Comparison of ENCODE assay signal across 19 cellular contexts in the genomic region with DNA sequence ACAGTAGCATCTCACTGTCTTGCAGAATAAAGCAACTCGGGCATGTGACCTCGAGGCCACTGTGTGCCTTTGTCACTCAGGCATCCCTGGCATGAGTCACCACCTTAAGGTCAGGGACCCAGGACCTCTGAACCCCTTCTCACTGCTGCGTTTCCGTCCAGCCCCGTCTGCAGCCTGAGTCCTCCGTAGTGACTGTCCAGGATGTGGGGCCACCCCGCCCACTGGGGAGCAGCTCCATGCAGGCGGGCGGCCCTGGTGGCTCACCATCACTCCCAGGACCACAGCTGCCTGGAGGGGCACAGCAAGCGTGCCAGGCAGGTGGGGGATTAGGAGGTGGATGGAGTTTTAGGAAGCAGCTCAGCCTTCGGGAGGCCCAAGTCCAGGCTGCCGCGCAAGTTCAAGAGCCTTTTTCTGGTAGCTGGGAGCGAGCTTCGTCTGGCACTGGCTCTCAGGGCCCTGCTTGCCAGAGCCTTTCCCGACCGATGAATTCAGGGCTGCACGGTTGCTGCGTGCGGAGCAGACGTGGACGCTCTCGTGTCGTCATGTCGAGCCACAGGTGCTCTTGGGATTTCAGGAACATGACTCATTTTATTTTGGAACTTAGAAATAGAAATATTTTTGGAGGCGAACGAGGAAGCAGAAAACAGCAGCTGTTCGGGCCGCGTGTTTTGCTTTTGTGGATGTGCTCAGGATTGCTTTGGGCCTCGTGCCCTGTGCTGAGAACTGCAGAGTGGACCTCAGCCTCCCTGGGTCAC. TPM values are rescaled to one million over a fixed set of nuclear protein-coding genes. Genes with fewer than 3 reads are reported as not detected.
DNase-seq lines count a peak whose midpoint lies in the region; ATAC-seq and TF ChIP-seq lines count a peak whose summit lies in the region.
"Had no signal": no experiment of that assay in that cellular context is flagged by ENCODE, and none has a peak within 500 bp of the region (broad histone marks: within the 10 kb centered on the region; RNA-seq: fewer than 3 reads in every experiment).

No MANE protein-coding gene starts in this region.

- H3K9me3 Mint-ChIP-seq in activated CD4-positive, alpha-beta memory T cell treated with anti-CD3 and anti-CD28 coated beads, Interleukin-2, amount 10 ng/mL, durations not matched to agents 7 days and 5 days: no peaks in the 10 kb centered on the region
- H3K9me3 Mint-ChIP-seq: CD8-positive, alpha-beta memory T cell had no signal

- no peak for ATAC-seq in right cardiac atrium
- ATAC-seq: PC-3 had no signal

- H3K9ac ChIP-seq in MM.1S (ENCODE audit: low read length): no peak overlapping the region

- H3K36me3 Mint-ChIP-seq in activated CD4-positive, alpha-beta memory T cell treated with anti-CD3 and anti-CD28 coated beads, Interleukin-2, amount 10 ng/mL, durations not matched to agents 7 days and 5 days (ENCODE audit: low read depth): peaks cover 26% of the 10 kb centered on the region

- H3K9me2 ChIP-seq in MM.1S (replicated peaks; ENCODE audit: insufficient read depth, low read length): no peaks in the 10 kb centered on the region

- H3K4me1 Mint-ChIP-seq in activated CD4-positive, alpha-beta memory T cell treated with anti-CD3 and anti-CD28 coated beads, Interleukin-2, amount 10 ng/mL, durations not matched to agents 7 days and 5 days: no peaks in the 10 kb centered on the region
- H3K4me1 Mint-ChIP-seq: CD8-positive, alpha-beta memory T cell had no signal

- H3K9me3 ChIP-seq in right cardiac atrium (ENCODE audit: control insufficient read depth, low read length) (no peaks in the 10 kb centered on the region), left ventricle myocardium inferior (replicated peaks) (no peaks in the 10 kb centered on the region), osteoblast (ENCODE audit: low read depth, low read length) (no peaks in the 10 kb centered on the region), MM.1S (replicated peaks; ENCODE audit: insufficient read depth, low read length) (no peaks in the 10 kb centered on the region)

- H2AFZ ChIP-seq in osteoblast (ENCODE audit: low read length) (no peak overlapping the region), MM.1S (ENCODE audit: low read length) (no peak overlapping the region)

- TF ChIP-seq CTCF in left ventricle myocardium inferior (IDR thresholded peaks at IDR 0.05; ENCODE audit: borderline replicate concordance): no peak
- TF ChIP-seq CTCF in osteoblast (IDR thresholded peaks at IDR 0.05; ENCODE audit: extremely low read depth, low read depth, low read length): no peak
- TF ChIP-seq CTCF in MM.1S (IDR thresholded peaks at IDR 0.05; ENCODE audit: low read length): no peak

- intact Hi-C loops in right cardiac atrium (cut with DNase I) (no loop called here), left ventricle myocardium inferior (cut with micrococcal nuclease) (no loop called here)

- DNase-seq in right cardiac atrium (peak in 2 of 3 donors; percentile 32 to 45), left ventricle myocardium inferior (no peak), iPS-NIHi11 (ENCODE audit: low spot score) (peak; percentile 12), osteoblast (ENCODE audit: insufficient read length, low spot score, missing footprints) (peak; percentile 93), MM.1S (no peak)
- no peak for DNase-seq in activated CD4-positive, alpha-beta memory T cell treated with anti-CD3 and anti-CD28 coated beads, Interleukin-2, amount 10 ng/mL, durations not matched to agents 7 days and 5 days
- no peak for DNase-seq in activated CD4-positive, CD25-positive, alpha-beta regulatory T cell (lab: John Stamatoyannopoulos, UW)
- DNase-seq: CD8-positive, alpha-beta memory T cell; DND-41; GOT3; KG1; NCI-H1048; NCI-H146; NCI-H2081; NCI-H510A treated with DMSO at 0.1 percent for 48 hours; NCI-H82; PC-3 had no signal

- H3K27ac ChIP-seq in right cardiac atrium (ENCODE audit: low read length) (no peak overlapping the region), left ventricle myocardium inferior (replicated peaks) (no peak overlapping the region), osteoblast (ENCODE audit: low read depth, low read length) (no peak overlapping the region), temporal lobe (ENCODE audit: low read depth, low read length) (peak overlapping the region; percentile 83), MM.1S (ENCODE audit: low read length) (no peak overlapping the region)
- H3K27ac ChIP-seq: 22Rv1 had no signal

- H3K36me3 ChIP-seq in left ventricle myocardium inferior: peaks cover 69% of the 10 kb centered on the region
- peaks cover 37% of the 10 kb centered on the region for H3K36me3 ChIP-seq in osteoblast (ENCODE audit: insufficient read depth, low read length)
- no peaks in the 10 kb centered on the region for H3K36me3 ChIP-seq in MM.1S (replicated peaks; ENCODE audit: insufficient read depth, low read length)

- POLR2A ChIA-PET in activated CD4-positive, alpha-beta memory T cell treated with anti-CD3 and anti-CD28 coated beads, Interleukin-2, amount 10 ng/mL, durations not matched to agents 7 days and 5 days (lab: Charles Lee): interaction anchor here (1.3 kb wide), 1 partner anchor 18 kb away, joined by 3 read pairs; no protein-coding TSS in a partner anchor

- no peaks in the 10 kb centered on the region for H3F3A ChIP-seq in MM.1S (ENCODE audit: insufficient read depth, low read length)

- no peak overlapping the region for H3K4me2 ChIP-seq in osteoblast (ENCODE audit: insufficient read depth, low read length)
- H3K4me2 ChIP-seq in MM.1S (ENCODE audit: low read depth, low read length): no peak overlapping the region

- CTCF ChIA-PET in activated CD4-positive, alpha-beta memory T cell treated with anti-CD3 and anti-CD28 coated beads, Interleukin-2, amount 10 ng/mL, durations not matched to agents 7 days and 5 days (lab: Charles Lee): no interaction called here

- H3K4me3 Mint-ChIP-seq in activated CD4-positive, alpha-beta memory T cell treated with anti-CD3 and anti-CD28 coated beads, Interleukin-2, amount 10 ng/mL, durations not matched to agents 7 days and 5 days: no peak overlapping the region
- H3K4me3 Mint-ChIP-seq: CD8-positive, alpha-beta memory T cell had no signal

- H3K4me3 ChIP-seq in right cardiac atrium (ENCODE audit: low read length) (no peak overlapping the region), left ventricle myocardium inferior (no peak overlapping the region), osteoblast (ENCODE audit: insufficient read depth, low read length) (no peak overlapping the region), MM.1S (ENCODE audit: low read length) (no peak overlapping the region)

- H4K20me1 ChIP-seq in osteoblast (ENCODE audit: insufficient read depth, low read length) (peaks cover 34% of the 10 kb centered on the region), MM.1S (ENCODE audit: insufficient read depth, low read length) (no peaks in the 10 kb centered on the region)

- H3K4me1 ChIP-seq in right cardiac atrium (ENCODE audit: control insufficient read depth, insufficient read depth, low read length): no peaks in the 10 kb centered on the region
- H3K4me1 ChIP-seq in left ventricle myocardium inferior: peaks cover 14% of the 10 kb centered on the region
- no peaks in the 10 kb centered on the region for H3K4me1 ChIP-seq in osteoblast (ENCODE audit: insufficient read depth, low read length)
- no peaks in the 10 kb centered on the region for H3K4me1 ChIP-seq in MM.1S (ENCODE audit: low read length)

- H3K27ac Mint-ChIP-seq in activated CD4-positive, alpha-beta memory T cell treated with anti-CD3 and anti-CD28 coated beads, Interleukin-2, amount 10 ng/mL, durations not matched to agents 7 days and 5 days: no peak overlapping the region
- H3K27ac Mint-ChIP-seq: CD8-positive, alpha-beta memory T cell had no signal

- no peaks in the 10 kb centered on the region for H3K27me3 ChIP-seq in right cardiac atrium (ENCODE audit: control insufficient read depth, insufficient read depth)
- H3K27me3 ChIP-seq in left ventricle myocardium inferior (ENCODE audit: low read depth): no peaks in the 10 kb centered on the region
- no peaks in the 10 kb centered on the region for H3K27me3 ChIP-seq in osteoblast (ENCODE audit: insufficient read depth, low read length)
- no peaks in the 10 kb centered on the region for H3K27me3 ChIP-seq in MM.1S (replicated peaks; ENCODE audit: insufficient read depth, low read length)

- H3K79me2 ChIP-seq in osteoblast (ENCODE audit: insufficient read depth, low read length) (peaks cover 58% of the 10 kb centered on the region), MM.1S (ENCODE audit: low read length) (no peaks in the 10 kb centered on the region)

- 87% methylated on average over 31 of the region's 31 CpGs for WGBS in right cardiac atrium

- H3K27me3 Mint-ChIP-seq in activated CD4-positive, alpha-beta memory T cell treated with anti-CD3 and anti-CD28 coated beads, Interleukin-2, amount 10 ng/mL, durations not matched to agents 7 days and 5 days: no peaks in the 10 kb centered on the region
- H3K27me3 Mint-ChIP-seq: CD8-positive, alpha-beta memory T cell had no signal

RNA-seq across cellular contexts. Expression of a gene that starts 16.9 kb away (rescaled TPM):
- total RNA-seq in right cardiac atrium: 10 to 100 TPM; 10.6 to 13.7 (median 12.0) TPM
- 11.1 TPM for polyA plus RNA-seq in right cardiac atrium
- total RNA-seq in left ventricle myocardium inferior: 10.2 TPM
- 19.2 and 21.7 TPM in 2 replicates for total RNA-seq in osteoblast
- 17.5 TPM for total RNA-seq in temporal lobe
- total RNA-seq in activated CD4-positive, alpha-beta memory T cell treated with anti-CD3 and anti-CD28 coated beads, Interleukin-2, amount 10 ng/mL, durations not matched to agents 7 days and 5 days: 10 to 100 TPM; 35.9 to 39.8 TPM

RNA-seq across cellular contexts. Expression of a gene that starts 20.9 kb away (rescaled TPM):
- under 1 TPM; 0.32 to 0.64 (median 0.37) TPM for total RNA-seq in right cardiac atrium
- polyA plus RNA-seq in right cardiac atrium: 0.25 TPM
- total RNA-seq in left ventricle myocardium inferior: 0.11 TPM
- 1.5 and 2.5 TPM in 2 replicates for total RNA-seq in osteoblast
- total RNA-seq in temporal lobe: 2.0 TPM
- total RNA-seq in activated CD4-positive, alpha-beta memory T cell treated with anti-CD3 and anti-CD28 coated beads, Interleukin-2, amount 10 ng/mL, durations not matched to agents 7 days and 5 days: 1 to 10 TPM; 1.6 to 1.8 TPM
- polyA plus RNA-seq: CD8-positive, alpha-beta memory T cell had no signal

RNA-seq across cellular contexts. Expression of a gene that starts 53.3 kb away (rescaled TPM):
- total RNA-seq in right cardiac atrium (100 to 1,000 TPM; 299 to 352 (median 320) TPM), left ventricle myocardium inferior (251 TPM), osteoblast (56.8 and 62.2 TPM in 2 replicates), temporal lobe (81.6 TPM)
- 402 TPM for polyA plus RNA-seq in right cardiac atrium
- 100 to 1,000 TPM; 520 to 539 TPM for total RNA-seq in activated CD4-positive, alpha-beta memory T cell treated with anti-CD3 and anti-CD28 coated beads, Interleukin-2, amount 10 ng/mL, durations not matched to agents 7 days and 5 days

Comparison
In these comparisons a context has a peak if more than half of its experiments do, and no peak if none do; other contexts are left out.
1. DNase-seq: peak in right cardiac atrium (2 of 3), iPS-NIHi11 (single experiment) and osteoblast (single experiment); none in left ventricle myocardium inferior (single experiment), activated CD4-positive, alpha-beta memory T cell treated with anti-CD3 and anti-CD28 coated beads, Interleukin-2, amount 10 ng/mL, durations not matched to agents 7 days and 5 days (single experiment), activated CD4-positive, CD25-positive, alpha-beta regulatory T cell (0 of 4) and MM.1S (single experiment).